18 cellular contexts compared by ENCODE assay signal in the genomic region with DNA sequence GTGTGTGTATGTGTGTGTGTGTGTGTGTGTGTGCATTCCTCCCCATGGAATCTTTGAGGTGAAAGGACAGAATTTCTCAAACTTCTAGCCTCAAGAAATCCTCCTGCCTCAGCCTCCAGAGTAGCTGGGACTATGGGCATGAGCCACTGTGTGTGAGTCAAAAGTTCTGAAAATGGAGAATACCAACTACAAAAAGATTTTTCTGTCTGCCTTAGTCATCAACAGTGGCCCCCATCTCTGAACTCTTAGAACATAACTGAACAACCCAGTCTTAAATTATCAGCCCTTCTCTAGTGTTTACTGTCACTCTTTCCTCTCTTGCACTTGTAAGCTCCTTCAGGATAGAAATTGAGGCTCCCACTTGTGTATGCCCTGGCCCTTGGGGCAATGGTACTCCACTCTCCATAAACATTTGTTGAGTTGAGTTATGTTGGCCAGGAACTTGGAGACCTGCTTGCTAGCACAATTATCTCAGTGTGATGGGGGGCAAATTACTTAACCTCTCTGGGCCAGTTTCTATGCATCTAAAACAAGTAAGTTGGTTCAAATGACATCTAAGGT. TPM values are rescaled to one million over a fixed set of nuclear protein-coding genes. Genes with fewer than 3 reads are reported as not detected.
DNase-seq lines count a peak whose midpoint lies in the region; ATAC-seq and TF ChIP-seq lines count a peak whose summit lies in the region.
"Had no signal": no experiment of that assay in that cellular context is flagged by ENCODE, and none has a peak within 500 bp of the region (broad histone marks: within the 10 kb centered on the region; RNA-seq: fewer than 3 reads in every experiment).

No MANE protein-coding gene starts in this region.

- peaks cover 20 to 33% of the 10 kb centered on the region in 2 donors for H3K4me1 ChIP-seq in left lung
- H3K4me1 ChIP-seq in upper lobe of left lung, result peaks cover 16 to 36% (median 27%) of the 10 kb centered on the region in 4 donors
- H3K4me1 ChIP-seq: A549 had no signal

- H3K27me3 ChIP-seq in left lung (no peaks in the 10 kb centered on the region), upper lobe of left lung (no peaks in the 10 kb centered on the region)

- no peak overlapping the region for H3K4me3 Mint-ChIP-seq in activated CD4-positive, alpha-beta T cell treated with anti-CD3 and anti-CD28 coated beads for 36 hours
- H3K4me3 Mint-ChIP-seq in progenitor cell of endocrine pancreas (ENCODE audit: low read depth), result no peak overlapping the region
- H3K4me3 Mint-ChIP-seq: CD4-positive, alpha-beta T cell; GM23338 had no signal

- H3K9me3 Mint-ChIP-seq in activated CD4-positive, alpha-beta T cell treated with anti-CD3 and anti-CD28 coated beads for 36 hours (ENCODE audit: low read depth), result no peaks in the 10 kb centered on the region
- H3K9me3 Mint-ChIP-seq in progenitor cell of endocrine pancreas (ENCODE audit: low read depth), result peaks cover 4% of the 10 kb centered on the region
- H3K9me3 Mint-ChIP-seq: CD4-positive, alpha-beta T cell had no signal

- TF ChIP-seq POLR2A in upper lobe of left lung (IDR thresholded peaks at IDR 0.05), result no peak

- TF ChIP-seq CTCF in left lung (IDR thresholded peaks at IDR 0.05) (no peak), progenitor cell of endocrine pancreas (IDR thresholded peaks at IDR 0.05; ENCODE audit: unreplicated experiment) (no peak), upper lobe of left lung (IDR thresholded peaks at IDR 0.05) (no peak)

- peak in 1 of 4 donors; percentile 40 for TF ChIP-seq EP300 in upper lobe of left lung (IDR thresholded peaks at IDR 0.05)

- no peak overlapping the region for H3K4me3 ChIP-seq in left lung
- no peak overlapping the region for H3K4me3 ChIP-seq in upper lobe of left lung
- H3K4me3 ChIP-seq: A549, GM23338 had no signal

- H3K36me3 ChIP-seq in left lung (no peaks in the 10 kb centered on the region), upper lobe of left lung (no peaks in the 10 kb centered on the region)

- CTCF ChIA-PET in activated CD4-positive, alpha-beta T cell treated with anti-CD3 and anti-CD28 coated beads for 36 hours (lab: Charles Lee), result no interaction called here

- H3K27ac ChIP-seq in left lung, result peak overlapping the region in 1 of 2 donors; percentile 45
- H3K27ac ChIP-seq in upper lobe of left lung, result peak overlapping the region; percentile 2 to 88 (median 62)
- H3K27ac ChIP-seq: 22Rv1, A549, C4-2B, HL-60 had no signal

- no peaks in the 10 kb centered on the region for H3K36me3 Mint-ChIP-seq in activated CD4-positive, alpha-beta T cell treated with anti-CD3 and anti-CD28 coated beads for 36 hours (ENCODE audit: low read depth)
- H3K36me3 Mint-ChIP-seq in progenitor cell of endocrine pancreas (ENCODE audit: insufficient read depth), result peaks cover 7% of the 10 kb centered on the region

- H3K9me3 ChIP-seq in left lung (no peaks in the 10 kb centered on the region), upper lobe of left lung (no peaks in the 10 kb centered on the region)
- H3K9me3 ChIP-seq: A549, Caco-2 had no signal

- peak; percentile 45 for ATAC-seq in activated CD4-positive, alpha-beta T cell treated with anti-CD3 and anti-CD28 coated beads for 36 hours
- ATAC-seq in left lung (peak; percentile 55), upper lobe of left lung (ENCODE audit: low FRiP score in 2 of 2) (no peak), GM21786 (IDR thresholded peaks at IDR 0.05; ENCODE audit: unreplicated experiment) (no peak)
- ATAC-seq: A549, GM23338 had no signal

- intact Hi-C loops in activated CD4-positive, alpha-beta T cell treated with anti-CD3 and anti-CD28 coated beads for 36 hours (cut with DNase I, micrococcal nuclease), result no loop called here
- intact Hi-C loops in left lung (cut with DNase I), result no loop called here

- peaks cover 10% of the 10 kb centered on the region for H3K27me3 Mint-ChIP-seq in activated CD4-positive, alpha-beta T cell treated with anti-CD3 and anti-CD28 coated beads for 36 hours
- no peaks in the 10 kb centered on the region for H3K27me3 Mint-ChIP-seq in progenitor cell of endocrine pancreas

- H3K4me1 Mint-ChIP-seq in activated CD4-positive, alpha-beta T cell treated with anti-CD3 and anti-CD28 coated beads for 36 hours, result peaks cover 17% of the 10 kb centered on the region
- H3K4me1 Mint-ChIP-seq in progenitor cell of endocrine pancreas (ENCODE audit: low read depth), result peaks cover 47% of the 10 kb centered on the region

- POLR2A ChIA-PET in activated CD4-positive, alpha-beta T cell treated with anti-CD3 and anti-CD28 coated beads for 36 hours (lab: Charles Lee), result no interaction called here

- no peak for DNase-seq in activated CD4-positive, alpha-beta T cell treated with anti-CD3 and anti-CD28 coated beads for 36 hours
- no peak for DNase-seq in activated CD4-positive, alpha-beta T cell treated with anti-CD3 and anti-CD28 coated beads for 1 hour
- DNase-seq in left lung (no peak), progenitor cell of endocrine pancreas (ENCODE audit: low spot score, unreplicated experiment) (no peak), upper lobe of left lung (no peak), NCI-H748 (lab: John Stamatoyannopoulos, UW; ENCODE audit: unreplicated experiment) (no peak), SKM-1 (lab: John Stamatoyannopoulos, UW; ENCODE audit: unreplicated experiment) (no peak)
- DNase-seq: AML-193; Caco-2; CD4-positive, alpha-beta T cell; HCEC 1CT had no signal

- peak overlapping the region; percentile 16 for H3K27ac Mint-ChIP-seq in activated CD4-positive, alpha-beta T cell treated with anti-CD3 and anti-CD28 coated beads for 36 hours
- peak overlapping the region; percentile 43 for H3K27ac Mint-ChIP-seq in progenitor cell of endocrine pancreas
- H3K27ac Mint-ChIP-seq: CD4-positive, alpha-beta T cell; GM23338 had no signal

RNA-seq across cellular contexts. Expression of gene CLIC5, which starts 35.3 kb away (rescaled TPM):
- total RNA-seq in activated CD4-positive, alpha-beta T cell treated with anti-CD3 and anti-CD28 coated beads for 36 hours, result 1 to 10 TPM; 2.2 to 3.7 TPM
- total RNA-seq in left lung (100 to 1,000 TPM in 1 of 2 donors, 10 to 100 TPM in 1; 44.3 to 179 TPM), progenitor cell of endocrine pancreas (28.4 and 35.9 TPM in 2 replicates), upper lobe of left lung (100 to 1,000 TPM; 110 to 197 (median 138) TPM)
- total RNA-seq: GM23338, HT1080 had no signal

Comparison
In these comparisons a context has a peak if more than half of its experiments do, and no peak if none do; other contexts are left out.
1. ATAC-seq: peak in activated CD4-positive, alpha-beta T cell treated with anti-CD3 and anti-CD28 coated beads for 36 hours (single experiment) and left lung (single experiment); none in upper lobe of left lung (0 of 2) and GM21786 (single experiment).